ENCODE assay signal across 18 cellular contexts in genomic region chr7:108090791-108091460, GRCh38. TPM values are rescaled to one million over a fixed set of nuclear protein-coding genes. Genes with fewer than 3 reads are reported as not detected.
DNase-seq lines count a peak whose midpoint lies in the region; ATAC-seq, FAIRE-seq and TF ChIP-seq lines count a peak whose summit lies in the region.
"Had no signal": no experiment of that assay in that cellular context is flagged by ENCODE, and none has a peak within 500 bp of the region (broad histone marks: within the 10 kb centered on the region; RNA-seq: fewer than 3 reads in every experiment).

No MANE protein-coding gene starts in this region.

- H2AFZ ChIP-seq in endothelial cell of umbilical vein (ENCODE audit: low read depth, low read length) (no peak overlapping the region), trophoblast cell (ENCODE audit: insufficient read depth, low read length, poor library complexity) (no peak overlapping the region)

- peaks cover 14% of the 10 kb centered on the region for H3K79me1 ChIP-seq in trophoblast cell (ENCODE audit: low read length)

- no peak overlapping the region for H4K91ac ChIP-seq in trophoblast cell (ENCODE audit: low read depth, low read length)

- H3K36me3 ChIP-seq in Caco-2 (ENCODE audit: control insufficient read depth, insufficient read depth, low read length) (no peaks in the 10 kb centered on the region), endothelial cell of umbilical vein (ENCODE audit: control insufficient read depth in 2 of 2, extremely low read depth in 1 of 2, insufficient read depth in 2 of 2, low read length in 2 of 2) (no peaks in the 10 kb centered on the region), trophoblast cell (ENCODE audit: control insufficient read depth in 1 of 2, insufficient read depth in 2 of 2, low read length in 2 of 2) (no peaks in the 10 kb centered on the region)
- H3K36me3 ChIP-seq: BE2C, HAP-1 had no signal

- no peak overlapping the region for H3K4me3 ChIP-seq in Caco-2 (ENCODE audit: low read depth, low read length)
- no peak overlapping the region for H3K4me3 ChIP-seq in endothelial cell of umbilical vein (replicated peaks in 1 of 3; ENCODE audit: insufficient read depth in 1 of 3, low read depth in 1 of 3, low read length in 3 of 3)
- H3K4me3 ChIP-seq in trophoblast cell (ENCODE audit: low read depth, low read length): no peak overlapping the region
- H3K4me3 ChIP-seq: A549, HAP-1 had no signal

- CTCF ChIA-PET in Caco-2 (lab: Charles Lee): no interaction called here
- CTCF ChIA-PET in endothelial cell of umbilical vein (lab: Charles Lee): no interaction called here

- no peaks in the 10 kb centered on the region for H3K36me3 Mint-ChIP-seq in Caco-2 (ENCODE audit: insufficient read depth, unreplicated experiment)
- H3K36me3 Mint-ChIP-seq: CD4-positive, alpha-beta memory T cell had no signal

- dilution Hi-C loops in endothelial cell of umbilical vein (cut with MboI; ENCODE audit: extremely low pct_ligation_motif_present, low sequenced_read_pairs): no loop called here

- H4K20me1 ChIP-seq in endothelial cell of umbilical vein (replicated peaks; ENCODE audit: control insufficient read depth, extremely low read depth, insufficient read depth, low read length): no peaks in the 10 kb centered on the region

- no peak for DNase-seq in Caco-2
- peak; percentile 33 for DNase-seq in NCI-H82 treated with DMSO at 0.1 percent for 48 hours (lab: John Stamatoyannopoulos, UW; ENCODE audit: unreplicated experiment)
- DNase-seq in endothelial cell of umbilical vein (ENCODE audit: low read depth, low spot score): no peak
- peak in 1 of 2 donors; percentile 49 for DNase-seq in trophoblast cell
- DNase-seq in SW480 (ENCODE audit: low spot score): no peak
- DNase-seq: BE2C; CD4-positive, alpha-beta memory T cell; COR-L47; DND-41; GDM1; HFFc6 had no signal

- H3K27me3 Mint-ChIP-seq in Caco-2 (ENCODE audit: insufficient read depth, unreplicated experiment): no peaks in the 10 kb centered on the region

- H3K9me3 ChIP-seq in Caco-2: no peaks in the 10 kb centered on the region
- H3K9me3 ChIP-seq in endothelial cell of umbilical vein (replicated peaks; ENCODE audit: control insufficient read depth, insufficient read depth, low read length): no peaks in the 10 kb centered on the region
- H3K9me3 ChIP-seq in trophoblast cell (ENCODE audit: insufficient read depth, low read depth, low read length): peaks cover 2% of the 10 kb centered on the region
- H3K9me3 ChIP-seq: A549, BE2C, HAP-1 had no signal

- no peak overlapping the region for H3K27ac ChIP-seq in endothelial cell of umbilical vein (ENCODE audit: insufficient read depth, low read depth, low read length)
- H3K27ac ChIP-seq in trophoblast cell (ENCODE audit: low read depth, low read length): peak overlapping the region; percentile 64

- H3K4me1 Mint-ChIP-seq in Caco-2 (ENCODE audit: low read depth, unreplicated experiment): peaks cover 68% of the 10 kb centered on the region
- H3K4me1 Mint-ChIP-seq: CD4-positive, alpha-beta memory T cell had no signal

- no peak overlapping the region for H3K4ac ChIP-seq in trophoblast cell (ENCODE audit: low read depth, low read length)

- H3K79me2 ChIP-seq in endothelial cell of umbilical vein (ENCODE audit: control insufficient read depth, insufficient read depth, low read length) (no peaks in the 10 kb centered on the region), trophoblast cell (ENCODE audit: control insufficient read depth, insufficient read depth, low read length, poor library complexity) (no peaks in the 10 kb centered on the region)

- TF ChIP-seq POLR2A in endothelial cell of umbilical vein (IDR thresholded peaks at IDR 0.05; ENCODE audit: low read depth, low read length): no peak

- no peak overlapping the region for H3K18ac ChIP-seq in trophoblast cell (ENCODE audit: low read length)

- FAIRE-seq in endothelial cell of umbilical vein (lab: Jason Lieb, UNC): no peak
- FAIRE-seq: A549, GM19239, H1 had no signal

- H3K27me3 ChIP-seq in Caco-2 (replicated peaks; ENCODE audit: control insufficient read depth, insufficient read depth, low read length) (no peaks in the 10 kb centered on the region), endothelial cell of umbilical vein (ENCODE audit: control insufficient read depth in 2 of 2, insufficient read depth in 2 of 2, low read length in 2 of 2) (no peaks in the 10 kb centered on the region), trophoblast cell (ENCODE audit: insufficient read depth, low read length) (no peaks in the 10 kb centered on the region)
- H3K27me3 ChIP-seq: BE2C had no signal

- H2BK12ac ChIP-seq in trophoblast cell (ENCODE audit: low read length): no peak overlapping the region

- no peak overlapping the region for H3K4me3 Mint-ChIP-seq in Caco-2 (ENCODE audit: unreplicated experiment)
- H3K4me3 Mint-ChIP-seq: CD4-positive, alpha-beta memory T cell; HFFc6 had no signal

- BruUV-seq in Caco-2 (replicated peaks; lab: Mats Ljungman, UMichigan) (no TSS peak), endothelial cell of umbilical vein (replicated peaks; lab: Mats Ljungman, UMichigan) (no TSS peak)

- H3K4me1 ChIP-seq in Caco-2: peaks cover 82% of the 10 kb centered on the region
- peaks cover 27% of the 10 kb centered on the region for H3K4me1 ChIP-seq in endothelial cell of umbilical vein (ENCODE audit: control insufficient read depth, extremely low read depth, insufficient read depth, low read length)
- H3K4me1 ChIP-seq in trophoblast cell (ENCODE audit: control insufficient read depth in 1 of 2, insufficient read depth in 2 of 2, low read length in 2 of 2): peaks cover 11 to 22% of the 10 kb centered on the region in 2 experiments

- H3K23ac ChIP-seq in trophoblast cell (ENCODE audit: low read length): no peak overlapping the region

- H4K12ac ChIP-seq in trophoblast cell (ENCODE audit: low read depth, low read length): no peak overlapping the region

- POLR2A ChIA-PET in Caco-2 (lab: Charles Lee) (no interaction called here), endothelial cell of umbilical vein (lab: Charles Lee) (no interaction called here)

- no peak overlapping the region for H2BK5ac ChIP-seq in trophoblast cell (ENCODE audit: low read depth, low read length, poor library complexity)

- H4K8ac ChIP-seq in trophoblast cell (ENCODE audit: low read depth, low read length): no peak overlapping the region

- no peak overlapping the region for H2AK5ac ChIP-seq in trophoblast cell (ENCODE audit: low read length)

- WGBS in trophoblast cell (ENCODE audit: extremely low coverage, insufficient coverage, insufficient read length): no CpG with 5 or more reads among the region's 7 CpGs

- ATAC-seq in HG03108 (IDR thresholded peaks at IDR 0.05; ENCODE audit: unreplicated experiment): no peak
- ATAC-seq in SK-N-SH treated with all-trans-retinoic acid at 6 μM for 48 hours: no peak
- ATAC-seq: A549 had no signal

- no peaks in the 10 kb centered on the region for H3K9me3 Mint-ChIP-seq in Caco-2 (ENCODE audit: unreplicated experiment)
- H3K9me3 Mint-ChIP-seq: CD4-positive, alpha-beta memory T cell; HFFc6 had no signal

- TF ChIP-seq CTCF in Caco-2 (IDR thresholded peaks at IDR 0.05; ENCODE audit: insufficient read depth in 1 of 2, low read depth in 1 of 2, low read length in 1 of 2, severe bottlenecking in 1 of 2, unreplicated experiment in 1 of 2) (no peak), endothelial cell of umbilical vein (IDR thresholded peaks at IDR 0.05; ENCODE audit: extremely low read depth in 1 of 2, insufficient read depth in 1 of 2, low read depth in 1 of 2, low read length in 2 of 2) (no peak)

- peak overlapping the region; percentile 31 for H3K27ac Mint-ChIP-seq in Caco-2 (ENCODE audit: unreplicated experiment)
- H3K27ac Mint-ChIP-seq: CD4-positive, alpha-beta memory T cell; HFFc6 had no signal

- H2BK120ac ChIP-seq in trophoblast cell (ENCODE audit: insufficient read depth, low read length, poor library complexity): no peak overlapping the region

- intact Hi-C loops in Caco-2 (cut with micrococcal nuclease; ENCODE audit: unreplicated experiment) (loop anchor here (1.0 kb wide), 1 partner anchor 57 kb away; no protein-coding TSS in a partner anchor), endothelial cell of umbilical vein (cut with micrococcal nuclease) (no loop called here)

- H3K9ac ChIP-seq in endothelial cell of umbilical vein (replicated peaks; ENCODE audit: extremely low read depth, insufficient read depth, low read length): no peak overlapping the region
- no peak overlapping the region for H3K9ac ChIP-seq in trophoblast cell (ENCODE audit: low read length)

- H3K14ac ChIP-seq in trophoblast cell (ENCODE audit: low read length): no peak overlapping the region

- H3K4me2 ChIP-seq in endothelial cell of umbilical vein (ENCODE audit: insufficient read depth, low read length) (no peak overlapping the region), trophoblast cell (ENCODE audit: low read length) (no peak overlapping the region)
- H3K4me2 ChIP-seq: A549 had no signal

- H3K9me1 ChIP-seq in endothelial cell of umbilical vein (replicated peaks; ENCODE audit: control insufficient read depth, extremely low read depth, insufficient read depth, low read length): no peaks in the 10 kb centered on the region

TF ChIP-seq in endothelial cell of umbilical vein, 7 proteins besides CTCF, POLR2A, EP300 and RAD21 (continues in another document):
- TF ChIP-seq JUN (IDR thresholded peaks at IDR 0.05; ENCODE audit: borderline replicate concordance, insufficient read depth, insufficient read length, low read depth) (no peak), GATA2 (IDR thresholded peaks at IDR 0.05; ENCODE audit: insufficient read depth, insufficient read length, low read depth, low read length) (peak; percentile 26), MYC (IDR thresholded peaks at IDR 0.05; ENCODE audit: low read depth, low read length) (no peak), FOS (IDR thresholded peaks at IDR 0.05; ENCODE audit: borderline replicate concordance, insufficient read depth, low read length) (no peak)

RNA-seq across cellular contexts. Expression of gene LAMB4, which starts 39.2 kb away (rescaled TPM):
- total RNA-seq in Caco-2 (2022): 0.51 and 0.52 TPM in 2 replicates
- total RNA-seq in endothelial cell of umbilical vein: 0.20 and 0.72 TPM in 2 replicates
- polyA plus RNA-seq in endothelial cell of umbilical vein: 0.15 and 0.43 TPM in 2 replicates
- polyA plus RNA-seq in endothelial cell of umbilical vein (2011; cell fraction: cytosol; rRNA removed): 0.27 and 0.30 TPM in 2 replicates
- 0.62 and 0.87 TPM in 2 replicates for polyA plus RNA-seq in endothelial cell of umbilical vein (2011; cell fraction: nucleus; rRNA removed)
- polyA plus RNA-seq in endothelial cell of umbilical vein (2012): 0.15 and 0.21 TPM in 2 replicates
- 0.66 and 0.81 TPM in 2 replicates for polyA minus RNA-seq in endothelial cell of umbilical vein
- not detected for polyA minus RNA-seq in endothelial cell of umbilical vein (2011; cell fraction: cytosol; rRNA and poly(A)+ RNA removed)
- polyA minus RNA-seq in endothelial cell of umbilical vein (2011; cell fraction: nucleus; rRNA and poly(A)+ RNA removed): 1.3 and 1.7 TPM in 2 replicates
- polyA plus RNA-seq in trophoblast cell (2013): 0.56 and 0.85 TPM in 2 replicates
- total RNA-seq: CD4-positive, alpha-beta memory T cell; H1; HT-29 had no signal
- polyA plus RNA-seq: CD4-positive, alpha-beta memory T cell; H1 had no signal
